15 cellular contexts compared by ENCODE assay signal in the genomic region with DNA sequence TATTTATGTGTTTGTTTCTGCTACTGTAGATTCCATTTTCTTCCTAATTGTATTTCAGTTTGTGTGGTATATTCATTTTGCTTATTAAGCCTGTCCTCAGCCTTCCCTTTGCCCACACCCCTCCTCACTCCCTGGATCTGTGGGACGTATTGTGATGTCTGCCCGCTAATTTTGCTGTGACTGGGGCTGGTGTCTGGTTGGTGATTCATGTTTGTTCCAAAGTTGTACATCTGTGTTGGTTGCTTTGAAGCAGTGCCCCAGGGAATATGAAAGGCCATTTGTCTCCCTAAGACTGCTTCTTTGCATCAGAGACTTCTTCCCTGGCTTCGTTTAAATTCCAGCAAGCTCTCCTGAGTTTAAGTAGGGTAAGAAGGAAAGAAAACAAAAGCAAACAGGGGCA.
A peak's percentile ranks its signal among the peaks of the same experiment; 100 is the strongest.
DNase-seq lines count a peak whose midpoint lies in the region; ATAC-seq and TF ChIP-seq lines count a peak whose summit lies in the region.
"Had no signal": no experiment of that assay in that cellular context is flagged by ENCODE, and none has a peak within 500 bp of the region (broad histone marks: within the 10 kb centered on the region; RNA-seq: fewer than 3 reads in every experiment).

No MANE protein-coding gene starts in this region.

- H3K36me3 Mint-ChIP-seq in naive thymus-derived CD4-positive, alpha-beta T cell: no peaks in the 10 kb centered on the region

- intact Hi-C loops in naive thymus-derived CD4-positive, alpha-beta T cell (cut with micrococcal nuclease): loop anchor here in 1 of 2 donors (5.0 to 10.0 kb wide), 3 partner anchors 157 to 1180 kb away; no protein-coding TSS in a partner anchor
- intact Hi-C loops in Right ventricle myocardium superior (cut with DNase I): no loop called here

- no peaks in the 10 kb centered on the region for H4K20me1 ChIP-seq in Karpas-422 (ENCODE audit: insufficient read depth, low read depth, low read length)

- H3K27me3 ChIP-seq in Karpas-422 (ENCODE audit: low read length): no peaks in the 10 kb centered on the region
- H3K27me3 ChIP-seq in naive thymus-derived CD4-positive, alpha-beta T cell (ENCODE audit: control insufficient read depth in 2 of 2, insufficient read depth in 2 of 2, low read length in 2 of 2): no peaks in the 10 kb centered on the region
- H3K27me3 ChIP-seq: tibial artery had no signal

- H3K27ac ChIP-seq in Karpas-422 (ENCODE audit: low read length): no peak overlapping the region
- H3K27ac ChIP-seq in cingulate gyrus (ENCODE audit: low read depth, low read length): peak overlapping the region; percentile 79
- no peak overlapping the region for H3K27ac ChIP-seq in naive thymus-derived CD4-positive, alpha-beta T cell (ENCODE audit: low read depth, low read length)
- H3K27ac ChIP-seq: psoas muscle, tibial artery had no signal

- H3K4me1 ChIP-seq in Karpas-422 (ENCODE audit: low read length): peaks cover 44% of the 10 kb centered on the region
- H3K4me1 ChIP-seq in naive thymus-derived CD4-positive, alpha-beta T cell (ENCODE audit: control insufficient read depth in 2 of 2, insufficient read depth in 2 of 2, low read length in 2 of 2): peaks cover 17 to 46% of the 10 kb centered on the region in 2 donors
- H3K4me1 ChIP-seq: psoas muscle had no signal

- CTCF ChIA-PET in naive thymus-derived CD4-positive, alpha-beta T cell (lab: Charles Lee): interaction anchor here (0.7 to 14.4 kb wide), 12 partner anchors 8 to 292 kb away, joined by 3 to 274 read pairs (median 6); no protein-coding TSS in a partner anchor

- no peak overlapping the region for H2AFZ ChIP-seq in Karpas-422 (ENCODE audit: low read length)

- no peak overlapping the region for H3K27ac Mint-ChIP-seq in naive thymus-derived CD4-positive, alpha-beta T cell

- no peak overlapping the region for H3K4me3 ChIP-seq in AG10803 (ENCODE audit: low read length)
- H3K4me3 ChIP-seq in Karpas-422 (ENCODE audit: low read length): no peak overlapping the region
- H3K4me3 ChIP-seq in naive thymus-derived CD4-positive, alpha-beta T cell (ENCODE audit: low read length): no peak overlapping the region
- H3K4me3 ChIP-seq: psoas muscle, tibial artery had no signal

- no peaks in the 10 kb centered on the region for H3K9me3 Mint-ChIP-seq in naive thymus-derived CD4-positive, alpha-beta T cell

- no peaks in the 10 kb centered on the region for H3K27me3 Mint-ChIP-seq in naive thymus-derived CD4-positive, alpha-beta T cell

- no peak overlapping the region for H3K9ac ChIP-seq in Karpas-422 (ENCODE audit: low read length)

- no peaks in the 10 kb centered on the region for H3K79me2 ChIP-seq in Karpas-422 (ENCODE audit: low read length)

- no peak for ATAC-seq in naive thymus-derived CD4-positive, alpha-beta T cell
- no peak for ATAC-seq in Right ventricle myocardium superior (ENCODE audit: poor library complexity)
- ATAC-seq: psoas muscle had no signal

- H3K4me2 ChIP-seq in Karpas-422 (ENCODE audit: low read depth, low read length, poor library complexity, severe bottlenecking): peak overlapping the region; percentile 58

- peak; percentile 57 for DNase-seq in AG10803 (ENCODE audit: low read depth)
- DNase-seq in Karpas-422: no peak
- peak; percentile 91 for DNase-seq in midbrain (lab: John Stamatoyannopoulos, UW)
- DNase-seq in dermis blood vessel endothelial cell: no peak
- no peak for DNase-seq in 8988T
- DNase-seq in naive thymus-derived CD4-positive, alpha-beta T cell: no peak
- no peak for DNase-seq in Right ventricle myocardium superior
- DNase-seq: activated CD4-positive, alpha-beta T cell treated with anti-CD3 and anti-CD28 coated beads for 4 hours; DND-41; NCI-H1436 treated with DMSO at 0.1 percent for 48 hours; NCI-H510A; psoas muscle; T-helper 9 cell; tibial artery had no signal

- no peaks in the 10 kb centered on the region for H3K36me3 ChIP-seq in Karpas-422 (ENCODE audit: insufficient read depth, low read length)
- no peaks in the 10 kb centered on the region for H3K36me3 ChIP-seq in naive thymus-derived CD4-positive, alpha-beta T cell (ENCODE audit: control insufficient read depth in 2 of 3, insufficient read depth in 3 of 3, low read length in 3 of 3)
- H3K36me3 ChIP-seq: tibial artery had no signal

- no peak overlapping the region for H3K4me3 Mint-ChIP-seq in naive thymus-derived CD4-positive, alpha-beta T cell

- POLR2A ChIA-PET in naive thymus-derived CD4-positive, alpha-beta T cell (lab: Charles Lee): no interaction called here

- H3K9me2 ChIP-seq in Karpas-422 (replicated peaks; ENCODE audit: insufficient read depth, low read length): no peaks in the 10 kb centered on the region

- H3K4me1 Mint-ChIP-seq in naive thymus-derived CD4-positive, alpha-beta T cell: peaks cover 9 to 39% (median 15%) of the 10 kb centered on the region in 7 donors

- TF ChIP-seq CTCF in AG10803 (conservative IDR thresholded peaks at IDR 0.05; ENCODE audit: low read length): no peak

- H3K9me3 ChIP-seq in Karpas-422 (ENCODE audit: low read length): no peaks in the 10 kb centered on the region
- H3K9me3 ChIP-seq in naive thymus-derived CD4-positive, alpha-beta T cell (ENCODE audit: control insufficient read depth in 2 of 3, low read length in 3 of 3): no peaks in the 10 kb centered on the region
- H3K9me3 ChIP-seq: psoas muscle, tibial artery had no signal

Comparison
In these comparisons a context has a peak if more than half of its experiments do, and no peak if none do; other contexts are left out.
1. DNase-seq: peak in AG10803 (single experiment) and midbrain (single experiment); none in Karpas-422 (single experiment), dermis blood vessel endothelial cell (single experiment), 8988T (single experiment), naive thymus-derived CD4-positive, alpha-beta T cell (0 of 9) and Right ventricle myocardium superior (single experiment).